In the genomic region with DNA sequence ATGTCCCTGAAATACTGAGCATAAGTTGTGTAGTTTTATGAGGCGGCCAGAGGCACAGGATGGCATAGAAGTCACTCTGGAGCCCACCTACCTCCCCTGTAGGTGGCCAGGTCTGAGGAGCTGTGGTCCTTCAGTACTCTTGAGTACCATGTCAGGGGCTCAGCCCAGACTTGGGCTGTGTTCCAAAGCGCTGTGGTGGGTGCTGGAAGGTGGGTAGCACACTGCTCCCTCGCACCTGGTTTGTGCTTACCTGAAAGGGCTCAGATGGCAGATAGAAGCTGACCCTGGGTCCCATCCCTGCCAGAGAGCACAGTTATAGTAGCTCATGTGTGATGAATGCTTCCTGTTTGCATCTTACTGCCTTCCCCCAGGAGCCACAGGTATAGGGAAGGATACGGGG, we compare ENCODE assay signal across 18 cellular contexts. TPM values are rescaled to one million over a fixed set of nuclear protein-coding genes. Genes with fewer than 3 reads are reported as not detected.
"Had no signal": no experiment of that assay in that cellular context is flagged by ENCODE, and none has a peak within 500 bp of the region (broad histone marks: within the 10 kb centered on the region; RNA-seq: fewer than 3 reads in every experiment).

No MANE protein-coding gene starts in this region.

- H3K27me3 ChIP-seq: brain microvascular endothelial cell, neutrophil had no signal

- H3K9me3 ChIP-seq: neutrophil had no signal

- H3K27ac ChIP-seq: brain microvascular endothelial cell, neutrophil, parathyroid adenoma had no signal

- DNase-seq: activated CD4-positive, alpha-beta T cell treated with anti-CD3 and anti-CD28 coated beads for 48 hours; activated CD8-positive, alpha-beta memory T cell treated with anti-CD3 and anti-CD28 coated beads, Interleukin-2, amount 50 U/mL, for 4 hours; activated CD8-positive, alpha-beta T cell treated with anti-CD3 and anti-CD28 coated beads for 36 hours; activated gamma-delta T cell treated with Interleukin-2 at 50 U/mL for 16 hours; activated naive CD8-positive, alpha-beta T cell treated with anti-CD3 and anti-CD28 coated beads, Interleukin-2, amount 10 ng/mL, durations not matched to agents 7 days and 5 days; anterior cingulate cortex; brain microvascular endothelial cell; dermis blood vessel endothelial cell; endodermal cell; mesenchymal stem cell; retina; small intestine; T-helper 17 cell had no signal

- FAIRE-seq: frontal cortex, small intestine had no signal

- ATAC-seq: activated CD8-positive, alpha-beta T cell treated with anti-CD3 and anti-CD28 coated beads for 36 hours; naive thymus-derived CD8-positive, alpha-beta T cell; T-helper 17 cell had no signal

- H3K9ac ChIP-seq: parathyroid adenoma had no signal

- H3K4me1 ChIP-seq: parathyroid adenoma had no signal

RNA-seq across cellular contexts. Expression of gene TNNC1, which starts 17.1 kb away (rescaled TPM):
- total RNA-seq: dermis blood vessel endothelial cell had no signal

RNA-seq across cellular contexts. Expression of gene STAB1, which starts 24.2 kb away (rescaled TPM):
- total RNA-seq: chondrocyte had no signal
- polyA plus RNA-seq: naive thymus-derived CD8-positive, alpha-beta T cell had no signal

RNA-seq across cellular contexts. Expression of gene SEMA3G, which starts 26.0 kb away (rescaled TPM):
- total RNA-seq: activated CD8-positive, alpha-beta T cell treated with anti-CD3 and anti-CD28 coated beads for 36 hours; naive thymus-derived CD8-positive, alpha-beta T cell had no signal
- polyA plus RNA-seq: naive thymus-derived CD8-positive, alpha-beta T cell had no signal
